Comparison of ENCODE assay signal across 11 cellular contexts in genomic region chr11:86571273-86571948, GRCh38.
DNase-seq lines count a peak whose midpoint lies in the region; ATAC-seq, FAIRE-seq and TF ChIP-seq lines count a peak whose summit lies in the region.
"Had no signal": no experiment of that assay in that cellular context is flagged by ENCODE, and none has a peak within 500 bp of the region (broad histone marks: within the 10 kb centered on the region; RNA-seq: fewer than 3 reads in every experiment).

No MANE protein-coding gene starts in this region.

- ATAC-seq in IMR-90 (ENCODE audit: low read depth) (peak; percentile 37; the same call in 1 of the 2 replicates), HG03045 (IDR thresholded peaks at IDR 0.05; ENCODE audit: unreplicated experiment) (no peak)

- no peak for TF ChIP-seq POLR2A in IMR-90 (IDR thresholded peaks at IDR 0.05; ENCODE audit: low read depth, low read length)

- 100% methylated on average over 1 of the region's 5 CpGs; no CpG with 5 or more reads in 1 of the 2 experiments for WGBS in IMR-90 (ENCODE audit: extremely low coverage in 2 of 2, insufficient read length in 1 of 2), 2 experiments

- H3K14ac ChIP-seq in IMR-90 (replicated peaks; ENCODE audit: low read depth, low read length) = no peak overlapping the region

- H3K4me3 ChIP-seq in IMR-90 (ENCODE audit: insufficient read depth, low read depth, low read length) = no peak overlapping the region
- H3K4me3 ChIP-seq in astrocyte of the cerebellum (ENCODE audit: low read depth, low read length) = no peak overlapping the region

- no peak overlapping the region for H3K18ac ChIP-seq in IMR-90 (ENCODE audit: low read depth, low read length)

- intact Hi-C loops in IMR-90 (cut with micrococcal nuclease) = loop anchor here (5.0 kb wide), 1 partner anchor 49 kb away; no protein-coding TSS in a partner anchor

- no peaks in the 10 kb centered on the region for H3K36me3 ChIP-seq in IMR-90 (ENCODE audit: control insufficient read depth, insufficient read depth, low read length)

- H4K20me1 ChIP-seq in IMR-90 (ENCODE audit: insufficient read depth, low read length) = no peaks in the 10 kb centered on the region

- H3K27me3 ChIP-seq in IMR-90 (ENCODE audit: control insufficient read depth, insufficient read depth, low read length) = no peaks in the 10 kb centered on the region

- H2BK15ac ChIP-seq in IMR-90 (ENCODE audit: low read depth, low read length) = no peak overlapping the region

- no peak overlapping the region for H3K56ac ChIP-seq in IMR-90 (ENCODE audit: extremely low read depth, insufficient read depth, low read length)

- no peak overlapping the region for H3K4me2 ChIP-seq in IMR-90 (ENCODE audit: low read depth, low read length)

- H2BK120ac ChIP-seq in IMR-90 (ENCODE audit: low read depth, low read length) = no peak overlapping the region

- POLR2A ChIA-PET in IMR-90 (lab: Charles Lee; ENCODE audit: unreplicated experiment) = no interaction called here

- no peak; the same call in 1 of the 2 replicates for TF ChIP-seq RAD21 in IMR-90 (IDR thresholded peaks at IDR 0.05; ENCODE audit: low read length)

- no peak overlapping the region for H2AK9ac ChIP-seq in IMR-90 (replicated peaks; ENCODE audit: low read depth, low read length, poor library complexity)

- H3K23ac ChIP-seq in IMR-90 (ENCODE audit: low read depth, low read length) = no peak overlapping the region

- no TSS peak for BruUV-seq in IMR-90 (replicated peaks; lab: Mats Ljungman, UMichigan)

- H2AFZ ChIP-seq in IMR-90 (replicated peaks; ENCODE audit: low read length, poor library complexity) = no peak overlapping the region

- no peak overlapping the region for H2BK5ac ChIP-seq in IMR-90 (ENCODE audit: low read depth, low read length, poor library complexity, severe bottlenecking)

- peak; percentile 80 for DNase-seq in Daoy (ENCODE audit: low read depth)
- DNase-seq in IMR-90 = no peak
- no peak for DNase-seq in astrocyte of the cerebellum (ENCODE audit: low read depth)
- peak; percentile 31 to 51 for DNase-seq in lung microvascular endothelial cell (ENCODE audit: low read depth in 2 of 2)
- DNase-seq in HTR-8/SVneo (ENCODE audit: insufficient read length, low spot score) = no peak
- no peak for DNase-seq in COR-L47 (lab: John Stamatoyannopoulos, UW)
- no peak for DNase-seq in NCI-H1092 (lab: John Stamatoyannopoulos, UW)
- DNase-seq: activated T-cell treated with anti-CD3 and anti-CD28 coated beads for 4 hours, hypothalamus, NCI-H1105 had no signal

- no peak overlapping the region for H3K27ac ChIP-seq in IMR-90 (ENCODE audit: insufficient read depth, low read length)

- peak; percentile 24; the same call in 1 of the 2 replicates for TF ChIP-seq CTCF in IMR-90 (conservative IDR thresholded peaks at IDR 0.05; ENCODE audit: low read depth, low read length)
- TF ChIP-seq CTCF in astrocyte of the cerebellum (IDR thresholded peaks at IDR 0.05; ENCODE audit: low read depth, low read length, missing control alignments) = peak; percentile 40

- no peak overlapping the region for H4K8ac ChIP-seq in IMR-90 (ENCODE audit: low read depth in 2 of 2, low read length in 2 of 2)

- dilution Hi-C loops in IMR-90 (cut with HindIII; ENCODE audit: low sequenced_read_pairs, unreplicated experiment) = no loop called here

- peaks cover 4% of the 10 kb centered on the region; the same call in 1 of the 2 replicates for H3K9me1 ChIP-seq in IMR-90 (ENCODE audit: insufficient read depth, low read length)

- no peaks in the 10 kb centered on the region for H3K9me3 ChIP-seq in IMR-90 (ENCODE audit: control insufficient read depth, insufficient read depth, low read length)

- CTCF ChIA-PET in IMR-90 (lab: Yijun Ruan, JAX) = interaction anchor here (0.6 kb wide), 1 partner anchor 164 kb away, joined by 4 read pairs; no protein-coding TSS in a partner anchor

- H3K9ac ChIP-seq in IMR-90 (ENCODE audit: low read depth, low read length) = no peak overlapping the region

- no peak overlapping the region for H2BK20ac ChIP-seq in IMR-90 (ENCODE audit: low read depth, low read length)

- no peak overlapping the region for H2AK5ac ChIP-seq in IMR-90 (ENCODE audit: low read depth, low read length)

- in situ Hi-C loops in IMR-90 (cut with MboI; ENCODE audit: low sequenced_read_pairs) (no loop called here), astrocyte of the cerebellum (cut with HindIII; ENCODE audit: low sequenced_read_pairs) (no loop called here)

- no peak overlapping the region for H4K5ac ChIP-seq in IMR-90 (ENCODE audit: low read depth, low read length)

- no peaks in the 10 kb centered on the region for H3K79me1 ChIP-seq in IMR-90 (ENCODE audit: low read depth in 1 of 2, low read length in 2 of 2)

- no peak overlapping the region; the same call in 1 of the 2 replicates for H4K91ac ChIP-seq in IMR-90 (ENCODE audit: insufficient read depth, low read depth, low read length)

- peaks cover 4% of the 10 kb centered on the region; the same call in 1 of the 2 replicates for H3K4me1 ChIP-seq in IMR-90 (ENCODE audit: control insufficient read depth, insufficient read depth, low read length)

- H3K4ac ChIP-seq in IMR-90 (ENCODE audit: low read depth, low read length) = no peak overlapping the region

- FAIRE-seq in HTR-8/SVneo (lab: Jason Lieb, UNC) = no peak

TF ChIP-seq in IMR-90, 13 proteins besides CTCF, POLR2A, EP300 and RAD21:
- TF ChIP-seq CEBPB (IDR thresholded peaks at IDR 0.05; ENCODE audit: low read depth, low read length) = no peak
- peak; percentile 45 for TF ChIP-seq SMC3 (IDR thresholded peaks at IDR 0.05; ENCODE audit: low read depth, low read length)

Comparison
In these comparisons a context has a peak if more than half of its experiments do, and no peak if none do; other contexts are left out.
1. DNase-seq: peak in Daoy (single experiment) and lung microvascular endothelial cell (2 of 2); none in IMR-90 (single experiment), astrocyte of the cerebellum (single experiment), HTR-8/SVneo (single experiment), COR-L47 (single experiment) and NCI-H1092 (single experiment).